Comparison of ENCODE assay signal across 10 cellular contexts in genomic region chr6:36592221-36592655, GRCh38. TPM values are rescaled to one million over a fixed set of nuclear protein-coding genes. Genes with fewer than 3 reads are reported as not detected.
DNase-seq lines count a peak whose midpoint lies in the region; ATAC-seq, FAIRE-seq and TF ChIP-seq lines count a peak whose summit lies in the region.
"Had no signal": no experiment of that assay in that cellular context is flagged by ENCODE, and none has a peak within 500 bp of the region (broad histone marks: within the 10 kb centered on the region; RNA-seq: fewer than 3 reads in every experiment).

No MANE protein-coding gene starts in this region.

- H3K36me3 ChIP-seq in RWPE2 (ENCODE audit: low read depth), result peaks cover 26% of the 10 kb centered on the region
- peaks cover 2 to 12% of the 10 kb centered on the region in 2 experiments; a peak in 4 of 5 replicates for H3K36me3 ChIP-seq in HepG2 (replicated peaks in 1 of 2; ENCODE audit: control insufficient read depth in 1 of 2, insufficient read depth in 2 of 2, low read length in 2 of 2)
- no peaks in the 10 kb centered on the region for H3K36me3 ChIP-seq in colonic mucosa

- no peaks in the 10 kb centered on the region for H3K9me3 ChIP-seq in RWPE2 (ENCODE audit: severe bottlenecking)
- no peaks in the 10 kb centered on the region for H3K9me3 ChIP-seq in HepG2 (ENCODE audit: low read length)
- no peaks in the 10 kb centered on the region for H3K9me3 ChIP-seq in colonic mucosa
- H3K9me3 ChIP-seq: lower lobe of right lung had no signal

- no peak for TF ChIP-seq POLR2A in HepG2 (IDR thresholded peaks at IDR 0.05; ENCODE audit: insufficient read depth in 1 of 2, low read depth in 2 of 2, low read length in 2 of 2)

- 59% methylated on average over 12 of the region's 12 CpGs for WGBS in HepG2 (ENCODE audit: low lambda C conversion rate)

- POLR2A ChIA-PET in HepG2 (lab: Yijun Ruan, JAX), result interaction anchor here (0.8 to 3.6 kb wide), 3 partner anchors 10 to 169 kb away, joined by 3 to 29 read pairs (median 11); no protein-coding TSS in a partner anchor

- H3K4me2 ChIP-seq in HepG2 (ENCODE audit: low read depth, low read length), result no peak overlapping the region

- H2AFZ ChIP-seq in HepG2 (ENCODE audit: low read length), result no peak overlapping the region

- H3K4me3 ChIP-seq in RWPE2 (ENCODE audit: severe bottlenecking) (no peak overlapping the region), HepG2 (replicated peaks in 1 of 3; ENCODE audit: insufficient read depth in 1 of 3, low read depth in 2 of 3, low read length in 3 of 3) (no peak overlapping the region), colonic mucosa (no peak overlapping the region)

- in situ Hi-C loops in HepG2 (cut with HindIII; ENCODE audit: extremely low pct_ligation_motif_present, low pct_unique_long_range_greater_than_20kb), result no loop called here

- H3K27ac ChIP-seq in RWPE2 (ENCODE audit: poor library complexity, severe bottlenecking) (peak overlapping the region; percentile 95), HepG2 (ENCODE audit: extremely low read length, insufficient read depth, low read length) (no peak overlapping the region), colonic mucosa (no peak overlapping the region)

- peaks cover 28% of the 10 kb centered on the region for H4K20me1 ChIP-seq in HepG2 (ENCODE audit: insufficient read depth, low read length)

- peaks cover 31% of the 10 kb centered on the region for H3K79me2 ChIP-seq in HepG2 (ENCODE audit: insufficient read depth, low read length)

- H3K27ac Mint-ChIP-seq in neural crest cell (ENCODE audit: unreplicated experiment), result no peak overlapping the region

- ATAC-seq in GM18511 (IDR thresholded peaks at IDR 0.05; ENCODE audit: unreplicated experiment) (peak; percentile 42), GM21825 (IDR thresholded peaks at IDR 0.05; ENCODE audit: unreplicated experiment) (peak; percentile 40), RWPE2 (ENCODE audit: low read depth) (no peak), HepG2 (no peak)
- ATAC-seq: lower lobe of right lung had no signal

- H3K27me3 Mint-ChIP-seq in neural crest cell (ENCODE audit: low read depth), result peaks cover 26% of the 10 kb centered on the region

- BruUV-seq in HepG2 (replicated peaks; lab: Mats Ljungman, UMichigan), result no TSS peak

- FAIRE-seq in HepG2 (lab: Jason Lieb, UNC), result no peak

- peaks cover 26% of the 10 kb centered on the region for H3K4me1 Mint-ChIP-seq in neural crest cell

- intact Hi-C loops in HepG2 (cut with micrococcal nuclease; ENCODE audit: unreplicated experiment), result loop anchor here (2.0 to 5.0 kb wide), 2 partner anchors 13 to 170 kb away; no protein-coding TSS in a partner anchor
- intact Hi-C loops in colonic mucosa (cut with DNase I), result loop anchor here (5.0 kb wide), 3 partner anchors 45 to 170 kb away; partner anchors contain the start of genes KCTD20, PXT1 and STK38

- peaks cover 24% of the 10 kb centered on the region for H3K36me3 Mint-ChIP-seq in neural crest cell (ENCODE audit: low read depth)

- DNase-seq in RWPE2 (ENCODE audit: low spot score) (no peak), neural crest cell (ENCODE audit: low read depth, low spot score) (no peak), HuH-7 (ENCODE audit: low spot score) (no peak), UCSD-AML1 (lab: John Stamatoyannopoulos, UW; ENCODE audit: unreplicated experiment) (no peak), HepG2 (ENCODE audit: low spot score) (no peak), colonic mucosa (no peak)
- DNase-seq: activated CD4-positive, alpha-beta T cell treated with anti-CD3 and anti-CD28 coated beads for 4 hours; lower lobe of right lung had no signal

- TF ChIP-seq CTCF in RWPE2 (IDR thresholded peaks at IDR 0.05; ENCODE audit: poor library complexity, severe bottlenecking), result no peak
- no peak for TF ChIP-seq CTCF in neural crest cell (conservative IDR thresholded peaks at IDR 0.05)
- TF ChIP-seq CTCF in HepG2 (CRISPR knock-in tag; IDR thresholded peaks at IDR 0.05), result no peak
- TF ChIP-seq CTCF in colonic mucosa (IDR thresholded peaks at IDR 0.05), result no peak

- peak overlapping the region; percentile 81 for H3K4me3 Mint-ChIP-seq in neural crest cell

- H3K9ac ChIP-seq in HepG2 (ENCODE audit: insufficient read depth, low read depth, low read length) (no peak overlapping the region), colonic mucosa (ENCODE audit: low read depth in 2 of 2, low read length in 2 of 2) (no peak overlapping the region)

- TF ChIP-seq EP300 in HepG2 (IDR thresholded peaks at IDR 0.05; ENCODE audit: low read depth in 2 of 2, low read length in 2 of 2), result no peak
- no peak for TF ChIP-seq EP300 in HepG2 (CRISPR knock-in tag; IDR thresholded peaks at IDR 0.05; ENCODE audit: borderline replicate concordance)

- CTCF ChIA-PET in HepG2 (lab: Yijun Ruan, JAX; ENCODE audit: low intra/inter-chr PET ratio, low total read pairs), result no interaction called here

- no peaks in the 10 kb centered on the region for H3K9me3 Mint-ChIP-seq in neural crest cell

- no peaks in the 10 kb centered on the region for H3K27me3 ChIP-seq in RWPE2 (ENCODE audit: insufficient read depth, poor library complexity, severe bottlenecking)
- H3K27me3 ChIP-seq in HepG2 (ENCODE audit: control insufficient read depth in 1 of 2, insufficient read depth in 2 of 2, low read length in 2 of 2), result no peaks in the 10 kb centered on the region; a peak in 1 of 5 replicates
- H3K27me3 ChIP-seq in colonic mucosa, result no peaks in the 10 kb centered on the region

- TF ChIP-seq RAD21 in HepG2 (CRISPR knock-in tag; IDR thresholded peaks at IDR 0.05), result no peak

- H3K4me1 ChIP-seq in RWPE2 (ENCODE audit: insufficient read depth, poor library complexity, severe bottlenecking), result peaks cover 4% of the 10 kb centered on the region
- peaks cover 31% of the 10 kb centered on the region for H3K4me1 ChIP-seq in HepG2 (ENCODE audit: insufficient read depth, low read length)
- H3K4me1 ChIP-seq in colonic mucosa, result no peaks in the 10 kb centered on the region

TF ChIP-seq in HepG2, 621 proteins besides CTCF, POLR2A, EP300 and RAD21 (continues in another document):
- TF ChIP-seq DR1 (CRISPR knock-in tag; IDR thresholded peaks at IDR 0.05) (no peak), KDM1A (CRISPR knock-in tag; IDR thresholded peaks at IDR 0.05) (no peak)

RNA-seq across cellular contexts. Expression of gene SRSF3, which starts 1.9 kb away (rescaled TPM):
- total RNA-seq in neural crest cell, result 611 and 636 TPM in 2 replicates
- total RNA-seq in HepG2 (2016; rRNA removed; fragmentation: Illumina TruSeq; extraction: Trizol), result 684 and 1,115 TPM in 2 replicates
- total RNA-seq in HepG2 (2016; cell fraction: cytosol; rRNA removed; fragmentation: Illumina TruSeq; extraction: Trizol; ENCODE audit: low read depth), result 87.6 and 93.5 TPM in 2 replicates
- total RNA-seq in HepG2 (2016; cell fraction: insoluble cytoplasmic fraction; rRNA removed; fragmentation: Illumina TruSeq; extraction: Trizol), result 702 and 1,085 TPM in 2 replicates
- total RNA-seq in HepG2 (2016; cell fraction: membrane; rRNA removed; fragmentation: Illumina TruSeq; extraction: Trizol), result 160 and 205 TPM in 2 replicates
- total RNA-seq in HepG2 (2016; cell fraction: nucleus; rRNA removed; fragmentation: Illumina TruSeq; extraction: Trizol), result 332 and 341 TPM in 2 replicates
- 149 and 206 TPM in 2 replicates for polyA plus RNA-seq in HepG2 (2011; rRNA removed)
- 204 and 209 TPM in 2 replicates for polyA plus RNA-seq in HepG2 (2011; cell fraction: cytosol; rRNA removed)
- polyA plus RNA-seq in HepG2 (2011; cell fraction: nucleus; rRNA removed), result 336 and 345 TPM in 2 replicates
- polyA plus RNA-seq in HepG2 (2012), result 161 and 268 TPM in 2 replicates
- 90.1 and 97.9 TPM in 2 replicates for polyA plus RNA-seq in HepG2 (2016; cell fraction: cytosol; fragmentation: Illumina TruSeq; extraction: Trizol; ENCODE audit: low read depth)
- 1,067 and 1,144 TPM in 2 replicates for polyA plus RNA-seq in HepG2 (2016; cell fraction: insoluble cytoplasmic fraction; fragmentation: Illumina TruSeq; extraction: Trizol; ENCODE audit: low read depth)
- polyA plus RNA-seq in HepG2 (2016; cell fraction: membrane; fragmentation: Illumina TruSeq; extraction: Trizol; ENCODE audit: low read depth), result 123 and 146 TPM in 2 replicates
- 510 and 537 TPM in 2 replicates for polyA plus RNA-seq in HepG2 (2016; cell fraction: nucleus; fragmentation: Illumina TruSeq; extraction: Trizol; ENCODE audit: insufficient read depth, low read depth)
- 214 and 251 TPM in 2 replicates for polyA minus RNA-seq in HepG2 (2011; rRNA and poly(A)+ RNA removed; ENCODE audit: low replicate concordance)
- polyA minus RNA-seq in HepG2 (2011; cell fraction: cytosol; rRNA and poly(A)+ RNA removed), result 55.8 and 58.4 TPM in 2 replicates
- polyA minus RNA-seq in HepG2 (2011; cell fraction: nucleus; rRNA and poly(A)+ RNA removed), result 453 and 553 TPM in 2 replicates
- 100 to 1,000 TPM; 252 to 372 TPM for total RNA-seq in colonic mucosa

RNA-seq across cellular contexts. Expression of gene STK38, which starts 45.0 kb away (rescaled TPM):
- 26.8 and 27.7 TPM in 2 replicates for total RNA-seq in neural crest cell
- 20.7 and 25.5 TPM in 2 replicates for total RNA-seq in HepG2 (2016; rRNA removed; fragmentation: Illumina TruSeq; extraction: Trizol)
- total RNA-seq in HepG2 (2016; cell fraction: cytosol; rRNA removed; fragmentation: Illumina TruSeq; extraction: Trizol; ENCODE audit: low read depth), result 3.6 and 4.8 TPM in 2 replicates
- 20.5 and 24.3 TPM in 2 replicates for total RNA-seq in HepG2 (2016; cell fraction: insoluble cytoplasmic fraction; rRNA removed; fragmentation: Illumina TruSeq; extraction: Trizol)
- 8.8 and 9.2 TPM in 2 replicates for total RNA-seq in HepG2 (2016; cell fraction: membrane; rRNA removed; fragmentation: Illumina TruSeq; extraction: Trizol)
- 16.9 and 18.3 TPM in 2 replicates for total RNA-seq in HepG2 (2016; cell fraction: nucleus; rRNA removed; fragmentation: Illumina TruSeq; extraction: Trizol)
- polyA plus RNA-seq in HepG2 (2011; rRNA removed), result 10.3 and 10.7 TPM in 2 replicates
- polyA plus RNA-seq in HepG2 (2011; cell fraction: cytosol; rRNA removed), result 5.2 and 7.9 TPM in 2 replicates
- 17.4 and 18.6 TPM in 2 replicates for polyA plus RNA-seq in HepG2 (2011; cell fraction: nucleus; rRNA removed)
- polyA plus RNA-seq in HepG2 (2012), result 14.4 and 14.8 TPM in 2 replicates
- 1.2 and 1.3 TPM in 2 replicates for polyA plus RNA-seq in HepG2 (2016; cell fraction: cytosol; fragmentation: Illumina TruSeq; extraction: Trizol; ENCODE audit: low read depth)
- polyA plus RNA-seq in HepG2 (2016; cell fraction: insoluble cytoplasmic fraction; fragmentation: Illumina TruSeq; extraction: Trizol; ENCODE audit: low read depth), result 21.9 and 22.8 TPM in 2 replicates
- polyA plus RNA-seq in HepG2 (2016; cell fraction: membrane; fragmentation: Illumina TruSeq; extraction: Trizol; ENCODE audit: low read depth), result 4.0 and 4.3 TPM in 2 replicates
- polyA plus RNA-seq in HepG2 (2016; cell fraction: nucleus; fragmentation: Illumina TruSeq; extraction: Trizol; ENCODE audit: insufficient read depth, low read depth), result 34.7 and 34.8 TPM in 2 replicates
- polyA minus RNA-seq in HepG2 (2011; rRNA and poly(A)+ RNA removed; ENCODE audit: low replicate concordance), result 3.9 and 12.3 TPM in 2 replicates
- 5.2 and 7.1 TPM in 2 replicates for polyA minus RNA-seq in HepG2 (2011; cell fraction: cytosol; rRNA and poly(A)+ RNA removed)
- polyA minus RNA-seq in HepG2 (2011; cell fraction: nucleus; rRNA and poly(A)+ RNA removed), result 11.6 and 14.5 TPM in 2 replicates
- 10 to 100 TPM; 55.9 to 83.4 TPM for total RNA-seq in colonic mucosa

Comparison
In these comparisons a context has a peak if more than half of its experiments do, and no peak if none do; other contexts are left out.
1. ATAC-seq: peak in GM18511 (single experiment) and GM21825 (single experiment); none in RWPE2 (single experiment) and HepG2 (single experiment).